In the genomic region with DNA sequence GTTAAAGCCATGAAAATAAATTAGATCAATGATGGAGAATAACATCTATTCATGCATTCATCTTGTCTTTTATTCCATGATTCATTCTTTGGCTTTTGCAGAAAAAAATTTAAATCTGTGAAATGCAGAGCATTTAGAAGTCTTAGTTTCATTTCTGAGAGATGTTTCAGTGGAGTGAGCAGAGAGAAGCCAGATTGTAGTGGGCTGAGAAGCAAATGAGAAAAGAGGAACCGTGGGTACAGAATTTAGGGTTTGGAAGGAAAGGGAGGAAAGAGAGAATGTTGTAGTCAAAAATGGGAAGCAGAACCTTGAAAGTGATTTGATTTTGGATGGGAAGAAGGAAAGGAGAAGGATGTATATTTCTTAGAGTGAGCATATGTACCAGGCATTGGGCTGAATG, we compare ENCODE assay signal across 21 cellular contexts.
DNase-seq lines count a peak whose midpoint lies in the region; ATAC-seq and TF ChIP-seq lines count a peak whose summit lies in the region.
"Had no signal": no experiment of that assay in that cellular context is flagged by ENCODE, and none has a peak within 500 bp of the region (broad histone marks: within the 10 kb centered on the region; RNA-seq: fewer than 3 reads in every experiment).

No MANE protein-coding gene starts in this region.

- H3K4me1 Mint-ChIP-seq in GM23338, result peaks cover 19% of the 10 kb centered on the region
- no peaks in the 10 kb centered on the region for H3K4me1 Mint-ChIP-seq in CD4-positive, alpha-beta T cell (ENCODE audit: low read depth)

- H3K79me2 ChIP-seq in OCI-LY7 (ENCODE audit: insufficient read depth, low read depth, low read length), result no peaks in the 10 kb centered on the region
- no peaks in the 10 kb centered on the region for H3K79me2 ChIP-seq in GM23338 (replicated peaks; ENCODE audit: insufficient read depth)

- peaks cover 6% of the 10 kb centered on the region; the same call in 1 of the 2 replicates for H3K9me3 ChIP-seq in OCI-LY7 (ENCODE audit: low read length)
- no peaks in the 10 kb centered on the region for H3K9me3 ChIP-seq in CD4-positive, alpha-beta T cell (ENCODE audit: control insufficient read depth, low read length)

- CTCF ChIA-PET in OCI-LY7 (lab: Charles Lee; ENCODE audit: unreplicated experiment), result no interaction called here
- CTCF ChIA-PET in CD4-positive, alpha-beta T cell (lab: Charles Lee), result no interaction called here

- no peaks in the 10 kb centered on the region for H3K27me3 ChIP-seq in GM23338 (ENCODE audit: insufficient read depth)
- no peaks in the 10 kb centered on the region for H3K27me3 ChIP-seq in CD4-positive, alpha-beta T cell (ENCODE audit: control insufficient read depth, insufficient read depth, low read length)

- peaks cover 8% of the 10 kb centered on the region for H3K27me3 Mint-ChIP-seq in GM23338 (ENCODE audit: insufficient read depth, low read depth, poor library complexity)
- no peaks in the 10 kb centered on the region for H3K27me3 Mint-ChIP-seq in CD4-positive, alpha-beta T cell

- intact Hi-C loops in OCI-LY7 (cut with micrococcal nuclease; ENCODE audit: unreplicated experiment), result no loop called here
- intact Hi-C loops in CD4-positive, alpha-beta T cell (cut with DNase I, micrococcal nuclease), result no loop called here

- H3K4me2 ChIP-seq in OCI-LY7 (ENCODE audit: low read length), result 0 out of 2 replicates have a peak overlapping the region, but pooled peaks have one; percentile 6
- H3K4me2 ChIP-seq in GM23338, result no peak overlapping the region

- BruUV-seq in OCI-LY7 (replicated peaks; lab: Mats Ljungman, UMichigan), result no TSS peak

- no peak for DNase-seq in OCI-LY7 (ENCODE audit: low spot score)
- peak; percentile 33 for DNase-seq in superior temporal gyrus (ENCODE audit: extremely low spot score)
- DNase-seq in GM23338 (ENCODE audit: low spot score), result no peak
- no peak for DNase-seq in CD4-positive, alpha-beta T cell
- DNase-seq in stimulated activated CD4-positive, alpha-beta T cell treated with anti-CD3 and anti-CD28 coated beads, Interleukin-4, amount 100 ng/mL, for 24 hours, result no peak
- DNase-seq: Calu3; CD4-positive, alpha-beta memory T cell; DMS53; GOT3; MV-4-11; NCI-H1417; NCI-H187 treated with DMSO at 0.1 percent for 48 hours; NCI-H345; NCI-H526; OCI-M1; RPMI8226; SIG-M5 had no signal

- ATAC-seq in GM18870 (IDR thresholded peaks at IDR 0.05; ENCODE audit: unreplicated experiment) (peak; percentile 31), HG02798 (IDR thresholded peaks at IDR 0.05; ENCODE audit: poor library complexity, unreplicated experiment) (peak; percentile 42), GM23338 (no peak)
- no peak for ATAC-seq in CD4-positive, alpha-beta T cell (ENCODE audit: poor library complexity)

- H3K9me3 Mint-ChIP-seq in GM23338, result no peaks in the 10 kb centered on the region; the same call in 2 of the 3 replicates
- no peaks in the 10 kb centered on the region for H3K9me3 Mint-ChIP-seq in CD4-positive, alpha-beta T cell
- H3K9me3 Mint-ChIP-seq: CD4-positive, alpha-beta memory T cell; T-helper 1 cell treated with Interleukin-12 subunit alpha and Interleukin-12 subunit beta and Interleukin-4 antibody, amounts not matched to agents 30 μg/mL and 1 μg/mL, for 36 hours had no signal

- no peaks in the 10 kb centered on the region for H3K9me2 ChIP-seq in OCI-LY7 (ENCODE audit: insufficient read depth, low read length)
- H3K9me2 ChIP-seq in GM23338 (ENCODE audit: insufficient read depth), result 0 out of 2 replicates have a peak, but pooled peaks cover 3% of the 10 kb centered on the region

- H3K27ac ChIP-seq in OCI-LY7 (ENCODE audit: low read depth, low read length, poor library complexity, severe bottlenecking) (no peak overlapping the region), GM23338 (ENCODE audit: low read depth) (no peak overlapping the region)
- H3K27ac ChIP-seq in CD4-positive, alpha-beta T cell (ENCODE audit: low read depth, low read length), result no peak overlapping the region
- H3K27ac ChIP-seq: HL-60 had no signal

- H4K20me1 ChIP-seq in OCI-LY7 (ENCODE audit: insufficient read depth, low read length) (no peaks in the 10 kb centered on the region), GM23338 (replicated peaks; ENCODE audit: insufficient read depth) (no peaks in the 10 kb centered on the region)

- H3K4me3 Mint-ChIP-seq in GM23338, result no peak overlapping the region
- no peak overlapping the region for H3K4me3 Mint-ChIP-seq in CD4-positive, alpha-beta T cell
- H3K4me3 Mint-ChIP-seq: CD4-positive, alpha-beta memory T cell; T-helper 1 cell treated with Interleukin-12 subunit alpha and Interleukin-12 subunit beta and Interleukin-4 antibody, amounts not matched to agents 30 μg/mL and 1 μg/mL, for 36 hours had no signal

- H3K36me3 Mint-ChIP-seq in GM23338 (ENCODE audit: low read depth), result no peaks in the 10 kb centered on the region
- H3K36me3 Mint-ChIP-seq in CD4-positive, alpha-beta T cell (ENCODE audit: low read depth), result no peaks in the 10 kb centered on the region
- H3K36me3 Mint-ChIP-seq: CD4-positive, alpha-beta memory T cell had no signal

- POLR2A ChIA-PET in OCI-LY7 (lab: Charles Lee), result no interaction called here
- POLR2A ChIA-PET in CD4-positive, alpha-beta T cell (lab: Charles Lee), result no interaction called here

- H3F3A ChIP-seq in GM23338 (replicated peaks; ENCODE audit: low read depth), result no peaks in the 10 kb centered on the region

- no peak for TF ChIP-seq CTCF in OCI-LY7 (conservative IDR thresholded peaks at IDR 0.05; ENCODE audit: low read length)
- no peak for TF ChIP-seq CTCF in GM23338 (conservative IDR thresholded peaks at IDR 0.05; ENCODE audit: low read depth in 2 of 2)
- TF ChIP-seq CTCF in CD4-positive, alpha-beta T cell (IDR thresholded peaks at IDR 0.05), result no peak

- no peak overlapping the region for H3K4me3 ChIP-seq in OCI-LY7 (ENCODE audit: low read depth, low read length, poor library complexity, severe bottlenecking)
- H3K4me3 ChIP-seq in GM23338, result no peak overlapping the region

- H2AFZ ChIP-seq in OCI-LY7 (ENCODE audit: low read length) (peak overlapping the region; percentile 31; the same call in 1 of the 2 replicates), GM23338 (no peak overlapping the region)

- no peak overlapping the region for H3K27ac Mint-ChIP-seq in GM23338
- no peak overlapping the region for H3K27ac Mint-ChIP-seq in CD4-positive, alpha-beta T cell
- H3K27ac Mint-ChIP-seq: CD4-positive, alpha-beta memory T cell; T-helper 1 cell treated with Interleukin-12 subunit alpha and Interleukin-12 subunit beta and Interleukin-4 antibody, amounts not matched to agents 30 μg/mL and 1 μg/mL, for 36 hours had no signal

- H3K36me3 ChIP-seq in OCI-LY7 (ENCODE audit: insufficient read depth, low read length) (no peaks in the 10 kb centered on the region), GM23338 (ENCODE audit: insufficient read depth) (no peaks in the 10 kb centered on the region)

- H3K4me1 ChIP-seq in OCI-LY7 (ENCODE audit: insufficient read depth, low read length, poor library complexity, severe bottlenecking) (peaks cover 14% of the 10 kb centered on the region), GM23338 (ENCODE audit: insufficient read depth) (peaks cover 6% of the 10 kb centered on the region; the same call in 1 of the 2 replicates)

TF ChIP-seq in GM23338, 12 proteins besides CTCF, POLR2A, EP300 and RAD21:
- TF ChIP-seq POLR2AphosphoS5 (IDR thresholded peaks at IDR 0.05; ENCODE audit: low read depth) (no peak), ZNF114 (CRISPR knock-in tag; IDR thresholded peaks at IDR 0.05) (no peak), REST (IDR thresholded peaks at IDR 0.05; ENCODE audit: unreplicated experiment) (no peak), CREB1 (CRISPR knock-in tag; IDR thresholded peaks at IDR 0.05; ENCODE audit: low read depth) (no peak), ZNF331 (CRISPR knock-in tag; IDR thresholded peaks at IDR 0.05; ENCODE audit: low read depth) (no peak), STAT1 (IDR thresholded peaks at IDR 0.05; ENCODE audit: unreplicated experiment) (no peak)

Comparison
In these comparisons a context has a peak if more than half of its experiments do, and no peak if none do; other contexts are left out.
1. ATAC-seq: peak in GM18870 (single experiment) and HG02798 (single experiment); none in GM23338 (single experiment) and CD4-positive, alpha-beta T cell (single experiment).